ENCODE assay signal across 29 cellular contexts in genomic region chr17:4258867-4259266, GRCh38.
"Had no signal": no experiment of that assay in that cellular context is flagged by ENCODE, and none has a peak within 500 bp of the region (broad histone marks: within the 10 kb centered on the region; RNA-seq: fewer than 3 reads in every experiment).

No MANE protein-coding gene starts in this region.

- H3K4me3 ChIP-seq: ovary, psoas muscle, right lobe of liver, sigmoid colon, stomach, thoracic aorta, thyroid gland, tibial nerve, upper lobe of right lung, uterus had no signal

- H3K27me3 Mint-ChIP-seq: naive thymus-derived CD8-positive, alpha-beta T cell; natural killer cell treated with Interleukin-12 subunit alpha and Interleukin-12 subunit beta and Interleukin-15 and Interleukin-18, amount 100 ng/mL, for 72 hours; progenitor cell of endocrine pancreas; stimulated activated naive B cell treated with anti-CD40 and anti-IgM and Interleukin-4, amounts not matched to agents 10 μg/mL and 1 μg/mL and 100 μg/mL, for 72 hours; stimulated activated naive CD8-positive, alpha-beta T cell treated with anti-CD3 and anti-CD28 coated beads, Interleukin-15, Interleukin-2, amounts not matched to agents 100 ng/mL and 50 ng/mL, for 24 hours; type B pancreatic cell had no signal

- H3K27ac ChIP-seq: neutrophil, ovary, parathyroid adenoma, psoas muscle, right lobe of liver, sigmoid colon, stomach, thoracic aorta, thyroid gland, tibial nerve, upper lobe of right lung, uterus had no signal

- H3K27me3 ChIP-seq: neutrophil, ovary, right lobe of liver, sigmoid colon, stomach, thyroid gland, tibial nerve, upper lobe of right lung, uterus had no signal

- H3K4me1 ChIP-seq: parathyroid adenoma had no signal

- H3K4me3 Mint-ChIP-seq: natural killer cell treated with Interleukin-12 subunit alpha and Interleukin-12 subunit beta and Interleukin-15 and Interleukin-18, amount 100 ng/mL, for 72 hours; nephron progenitor cell; stimulated activated effector memory CD8-positive, alpha-beta T cell treated with anti-CD3 and anti-CD28 coated beads, Interleukin-12 subunit alpha, Interleukin-12 subunit beta, amount 100 ng/mL, for 72 hours; stimulated activated naive B cell treated with anti-CD40 and anti-IgM and Interleukin-4, amounts not matched to agents 10 μg/mL and 1 μg/mL and 100 μg/mL, for 72 hours; stimulated activated naive CD8-positive, alpha-beta T cell treated with anti-CD3 and anti-CD28 coated beads, Interleukin-15, Interleukin-2, amounts not matched to agents 100 ng/mL and 50 ng/mL, for 24 hours had no signal

- DNase-seq: naive thymus-derived CD8-positive, alpha-beta T cell; nephron progenitor cell; nucleus accumbens; ovary; posterior cingulate gyrus; psoas muscle; right cardiac atrium; right lobe of liver; sigmoid colon; small intestine; stimulated activated CD4-positive, alpha-beta T cell treated with anti-CD3 and anti-CD28 coated beads, Interleukin-15, amount 100 ng/mL, for 24 hours; stimulated activated CD4-positive, alpha-beta T cell treated with anti-CD3 and anti-CD28 coated beads, Interleukin-2, amount 100 ng/mL, for 24 hours; stimulated activated CD4-positive, alpha-beta T cell treated with anti-CD3 and anti-CD28 coated beads, Interleukin-2, amount 100 ng/mL, for 48 hours; stimulated activated CD4-positive, alpha-beta T cell treated with anti-CD3 and anti-CD28 coated beads, Interleukin-4, amount 100 ng/mL, for 24 hours; stimulated activated naive B cell treated with anti-CD40 and anti-IgM and Interleukin-4, amounts not matched to agents 10 μg/mL and 1 μg/mL and 100 μg/mL, for 72 hours; stimulated activated naive CD4-positive, alpha-beta T cell treated with Interleukin-2 at 50 U/mL for 16 hours; stomach; thyroid gland; upper lobe of right lung; uterus had no signal

- H2AFZ ChIP-seq: parathyroid adenoma had no signal

- H3K9me3 ChIP-seq: neutrophil, ovary, thoracic aorta, thyroid gland, upper lobe of right lung had no signal

- H3K36me3 ChIP-seq: neutrophil, ovary, right lobe of liver, thoracic aorta, thyroid gland, upper lobe of right lung, uterus had no signal

- H3K27ac Mint-ChIP-seq: natural killer cell treated with Interleukin-12 subunit alpha and Interleukin-12 subunit beta and Interleukin-15 and Interleukin-18, amount 100 ng/mL, for 72 hours; nephron progenitor cell; progenitor cell of endocrine pancreas; stimulated activated effector memory CD8-positive, alpha-beta T cell treated with anti-CD3 and anti-CD28 coated beads, Interleukin-12 subunit alpha, Interleukin-12 subunit beta, amount 100 ng/mL, for 72 hours; stimulated activated naive B cell treated with anti-CD40 and anti-IgM and Interleukin-4, amounts not matched to agents 10 μg/mL and 1 μg/mL and 100 μg/mL, for 72 hours; stimulated activated naive CD8-positive, alpha-beta T cell treated with anti-CD3 and anti-CD28 coated beads, Interleukin-15, Interleukin-2, amounts not matched to agents 100 ng/mL and 50 ng/mL, for 24 hours; type B pancreatic cell had no signal

- ATAC-seq: naive thymus-derived CD8-positive, alpha-beta T cell; natural killer cell treated with Interleukin-12 subunit alpha and Interleukin-12 subunit beta and Interleukin-15 and Interleukin-18, amount 100 ng/mL, for 72 hours; psoas muscle; right cardiac atrium; right lobe of liver; stimulated activated effector memory CD8-positive, alpha-beta T cell treated with anti-CD3 and anti-CD28 coated beads, Interleukin-12 subunit alpha, Interleukin-12 subunit beta, amount 100 ng/mL, for 72 hours; stimulated activated naive B cell treated with anti-CD40 and anti-IgM and Interleukin-4, amounts not matched to agents 10 μg/mL and 1 μg/mL and 100 μg/mL, for 72 hours; upper lobe of right lung had no signal

- FAIRE-seq: small intestine had no signal

- H3K9ac ChIP-seq: parathyroid adenoma had no signal
